Comparison of ENCODE assay signal across 9 cellular contexts in the genomic region with DNA sequence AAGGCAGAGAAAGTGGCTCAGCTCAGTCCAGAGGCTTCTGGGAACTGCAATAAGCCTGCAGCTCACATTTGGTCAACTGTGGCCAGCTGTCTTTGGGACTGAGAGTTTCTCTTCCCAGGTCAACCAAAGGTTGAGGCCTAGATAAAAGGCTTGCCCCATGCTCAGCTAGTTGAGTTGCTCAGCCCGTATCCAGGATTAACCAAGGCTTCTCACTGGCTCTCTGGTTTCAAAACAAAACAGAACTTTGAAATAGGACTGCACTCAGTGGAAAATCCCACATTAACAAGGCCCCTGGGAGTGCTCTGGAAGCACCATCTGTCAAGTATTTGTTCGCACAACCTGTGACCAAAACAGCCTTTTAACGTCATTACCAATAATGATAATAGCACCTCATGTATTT. TPM values are rescaled to one million over a fixed set of nuclear protein-coding genes. Genes with fewer than 3 reads are reported as not detected.
DNase-seq lines count a peak whose midpoint lies in the region; ATAC-seq and TF ChIP-seq lines count a peak whose summit lies in the region.
"Had no signal": no experiment of that assay in that cellular context is flagged by ENCODE, and none has a peak within 500 bp of the region (broad histone marks: within the 10 kb centered on the region; RNA-seq: fewer than 3 reads in every experiment).

No MANE protein-coding gene starts in this region.

- H3K9me3 ChIP-seq in endodermal cell (ENCODE audit: control insufficient read depth, low read length), result no peaks in the 10 kb centered on the region
- H3K9me3 ChIP-seq: SJSA1 had no signal

- no peaks in the 10 kb centered on the region for H3K9me3 Mint-ChIP-seq in endodermal cell
- H3K9me3 Mint-ChIP-seq in activated CD8-positive, alpha-beta memory T cell treated with anti-CD3 and anti-CD28 coated beads, Interleukin-2, amount 10 ng/mL, durations not matched to agents 7 days and 5 days (ENCODE audit: low read depth), result no peaks in the 10 kb centered on the region

- peaks cover 12% of the 10 kb centered on the region for H3K4me1 Mint-ChIP-seq in endodermal cell
- H3K4me1 Mint-ChIP-seq in activated CD8-positive, alpha-beta memory T cell treated with anti-CD3 and anti-CD28 coated beads, Interleukin-2, amount 10 ng/mL, durations not matched to agents 7 days and 5 days, result no peaks in the 10 kb centered on the region

- CTCF ChIA-PET in activated CD8-positive, alpha-beta memory T cell treated with anti-CD3 and anti-CD28 coated beads, Interleukin-2, amount 10 ng/mL, durations not matched to agents 7 days and 5 days (lab: Charles Lee), result no interaction called here

- TF ChIP-seq CTCF in endodermal cell (conservative IDR thresholded peaks at IDR 0.05), result no peak
- no peak for TF ChIP-seq CTCF in omental fat pad (IDR thresholded peaks at IDR 0.05)

- H3K27me3 ChIP-seq in endodermal cell (ENCODE audit: control insufficient read depth, insufficient read depth, low read length, poor library complexity, severe bottlenecking), result no peaks in the 10 kb centered on the region
- H3K27me3 ChIP-seq: SJSA1 had no signal

- H3K9ac ChIP-seq in endodermal cell (ENCODE audit: extremely low read depth, low read length, poor library complexity, severe bottlenecking), result no peak overlapping the region

- H3K27ac Mint-ChIP-seq in endodermal cell, result no peak overlapping the region
- no peak overlapping the region for H3K27ac Mint-ChIP-seq in activated CD8-positive, alpha-beta memory T cell treated with anti-CD3 and anti-CD28 coated beads, Interleukin-2, amount 10 ng/mL, durations not matched to agents 7 days and 5 days

- no peak for TF ChIP-seq POLR2A in GM18505 (IDR thresholded peaks at IDR 0.05; ENCODE audit: borderline replicate concordance, extremely low read depth, insufficient read depth, insufficient read length)

- H3K4me1 ChIP-seq in endodermal cell (ENCODE audit: control insufficient read depth, insufficient read depth, low read length), result no peaks in the 10 kb centered on the region
- H3K4me1 ChIP-seq: SJSA1 had no signal

- H3K4me3 Mint-ChIP-seq in endodermal cell, result no peak overlapping the region
- no peak overlapping the region for H3K4me3 Mint-ChIP-seq in activated CD8-positive, alpha-beta memory T cell treated with anti-CD3 and anti-CD28 coated beads, Interleukin-2, amount 10 ng/mL, durations not matched to agents 7 days and 5 days

- no peaks in the 10 kb centered on the region for H3K36me3 ChIP-seq in endodermal cell (ENCODE audit: control insufficient read depth, insufficient read depth, low read length)
- H3K36me3 ChIP-seq: SJSA1 had no signal

- H3K27ac ChIP-seq in endodermal cell (ENCODE audit: low read depth, low read length), result no peak overlapping the region
- H3K27ac ChIP-seq: SJSA1 had no signal

- no peak overlapping the region for H3K4me3 ChIP-seq in endodermal cell (ENCODE audit: low read length)
- H3K4me3 ChIP-seq: SJSA1 had no signal

- H3K27me3 Mint-ChIP-seq in endodermal cell (ENCODE audit: insufficient read depth), result no peaks in the 10 kb centered on the region
- H3K27me3 Mint-ChIP-seq in activated CD8-positive, alpha-beta memory T cell treated with anti-CD3 and anti-CD28 coated beads, Interleukin-2, amount 10 ng/mL, durations not matched to agents 7 days and 5 days, result peaks cover 10% of the 10 kb centered on the region

- peak; percentile 55 for ATAC-seq in omental fat pad (ENCODE audit: low FRiP score)
- no peak for ATAC-seq in GM19455 (IDR thresholded peaks at IDR 0.05; ENCODE audit: unreplicated experiment)
- ATAC-seq in activated CD8-positive, alpha-beta memory T cell treated with anti-CD3 and anti-CD28 coated beads, Interleukin-2, amount 10 ng/mL, durations not matched to agents 7 days and 5 days, result no peak
- ATAC-seq in GM18505 (IDR thresholded peaks at IDR 0.05; ENCODE audit: unreplicated experiment), result no peak

- H3K36me3 Mint-ChIP-seq in endodermal cell (ENCODE audit: low read depth), result no peaks in the 10 kb centered on the region
- no peaks in the 10 kb centered on the region for H3K36me3 Mint-ChIP-seq in activated CD8-positive, alpha-beta memory T cell treated with anti-CD3 and anti-CD28 coated beads, Interleukin-2, amount 10 ng/mL, durations not matched to agents 7 days and 5 days

- peak; percentile 43 for DNase-seq in AG20443 (ENCODE audit: low spot score)
- DNase-seq in NCI-H1436 treated with DMSO at 0.1 percent for 48 hours (lab: John Stamatoyannopoulos, UW), result peak; percentile 74
- peak; percentile 24 for DNase-seq in endodermal cell
- DNase-seq in omental fat pad (ENCODE audit: low spot score), result no peak
- DNase-seq in hypothalamus (lab: John Stamatoyannopoulos, UW), result no peak
- no peak for DNase-seq in activated CD8-positive, alpha-beta memory T cell treated with anti-CD3 and anti-CD28 coated beads, Interleukin-2, amount 10 ng/mL, durations not matched to agents 7 days and 5 days

- WGBS in endodermal cell (ENCODE audit: insufficient coverage in 1 of 2, insufficient read length in 1 of 2), 2 experiments, result 90 to 95% methylated on average over 2 to 3 of the region's 3 CpGs

RNA-seq across cellular contexts. Expression of a gene that starts 40.3 kb away (rescaled TPM):
- total RNA-seq in endodermal cell (10 to 100 TPM; 14.0 to 16.8 TPM), omental fat pad (10 to 100 TPM in 3 of 4 donors, 1 to 10 TPM in 1; 6.8 to 47.3 (median 21.0) TPM)
- polyA plus RNA-seq in endodermal cell (2013, experiment 1 of 2), result 29.7 TPM
- 27.3 TPM for polyA plus RNA-seq in endodermal cell (2013, experiment 2 of 2)
- not detected for total RNA-seq in activated CD8-positive, alpha-beta memory T cell treated with anti-CD3 and anti-CD28 coated beads, Interleukin-2, amount 10 ng/mL, durations not matched to agents 7 days and 5 days

Comparison
In these comparisons a context has a peak if more than half of its experiments do, and no peak if none do; other contexts are left out.
1. DNase-seq: peak in AG20443 (single experiment), NCI-H1436 treated with DMSO at 0.1 percent for 48 hours (single experiment) and endodermal cell (single experiment); none in omental fat pad (single experiment), hypothalamus (0 of 51) and activated CD8-positive, alpha-beta memory T cell treated with anti-CD3 and anti-CD28 coated beads, Interleukin-2, amount 10 ng/mL, durations not matched to agents 7 days and 5 days (single experiment).
2. RNA of a gene that starts 40.3 kb away (total RNA-seq): 6.8 to 47.3 TPM in omental fat pad and 14.0 to 16.8 TPM in endodermal cell; not detected in activated CD8-positive, alpha-beta memory T cell treated with anti-CD3 and anti-CD28 coated beads, Interleukin-2, amount 10 ng/mL, durations not matched to agents 7 days and 5 days; every median in the first group is over 4 times any median in the second.